In the genomic region with DNA sequence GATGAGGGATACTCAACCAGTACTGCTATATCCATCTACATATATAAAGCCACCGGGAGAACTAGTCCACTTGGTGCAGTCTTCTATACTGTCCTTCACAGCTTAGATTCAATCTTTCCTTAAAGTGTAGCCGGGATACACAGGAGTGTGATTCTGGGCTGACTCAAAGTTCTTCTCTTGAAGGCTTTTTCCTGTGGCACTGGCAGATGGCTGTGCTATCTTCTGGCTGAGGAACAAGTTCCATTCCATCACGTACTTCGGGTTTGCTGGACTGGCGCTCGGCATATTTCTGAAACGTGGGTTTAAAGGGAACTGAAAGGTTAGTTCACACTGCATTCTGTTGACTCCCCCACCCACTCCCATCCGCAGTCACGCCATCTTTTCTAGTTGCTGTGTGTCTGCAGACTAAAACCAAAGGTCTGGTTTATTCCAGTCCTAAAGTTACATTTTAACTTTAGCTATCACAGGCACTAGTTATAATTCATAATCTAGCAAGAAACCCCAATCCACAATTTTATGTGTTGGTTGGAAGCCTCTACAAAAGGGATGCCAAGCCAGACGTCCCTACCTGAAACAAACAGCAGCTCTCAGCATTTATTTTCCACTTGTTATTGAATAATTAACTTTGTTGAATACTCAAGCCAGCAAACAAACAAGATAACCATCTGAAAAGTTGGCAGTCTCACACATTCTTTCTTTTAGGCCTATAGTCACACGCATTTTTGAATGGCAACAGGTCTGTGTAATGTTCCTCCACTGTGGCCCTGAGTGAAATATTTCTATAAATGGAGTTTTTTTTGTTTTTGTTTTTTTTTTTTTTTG, we compare ENCODE assay signal across 22 cellular contexts. TPM values are rescaled to one million over a fixed set of nuclear protein-coding genes. Genes with fewer than 3 reads are reported as not detected.
DNase-seq lines count a peak whose midpoint lies in the region; ATAC-seq and TF ChIP-seq lines count a peak whose summit lies in the region.
"Had no signal": no experiment of that assay in that cellular context is flagged by ENCODE, and none has a peak within 500 bp of the region (broad histone marks: within the 10 kb centered on the region; RNA-seq: fewer than 3 reads in every experiment).

No MANE protein-coding gene starts in this region.

- peak overlapping the region; percentile 46 to 76 (median 60) for H3K27ac ChIP-seq in body of pancreas
- H3K27ac ChIP-seq in mesenchymal stem cell (ENCODE audit: low read length, poor library complexity, severe bottlenecking), result no peak overlapping the region

- intact Hi-C loops in body of pancreas (cut with DNase I) (no loop called here), left ventricle myocardium superior (cut with micrococcal nuclease) (no loop called here)

- H4K8ac ChIP-seq in mesenchymal stem cell (ENCODE audit: low read length), result no peak overlapping the region

- no peak overlapping the region for H2AFZ ChIP-seq in mesenchymal stem cell (ENCODE audit: low read depth, low read length)

- H3K36me3 ChIP-seq in body of pancreas (replicated peaks in 1 of 2; ENCODE audit: insufficient read depth in 1 of 2, low read depth in 2 of 2) (peaks cover 3 to 5% of the 10 kb centered on the region in 2 donors), mesenchymal stem cell (ENCODE audit: control insufficient read depth in 1 of 2, insufficient read depth in 2 of 2, low read depth in 1 of 2, low read length in 2 of 2) (peaks cover 16 to 61% of the 10 kb centered on the region in 2 experiments)

- no peak overlapping the region for H3K4me3 ChIP-seq in body of pancreas
- H3K4me3 ChIP-seq in mesenchymal stem cell (ENCODE audit: insufficient read depth in 1 of 2, low read depth in 1 of 2, low read length in 2 of 2), result no peak overlapping the region

- H2BK12ac ChIP-seq in mesenchymal stem cell (ENCODE audit: low read length in 2 of 2), result no peak overlapping the region

- no peak overlapping the region for H4K91ac ChIP-seq in mesenchymal stem cell (ENCODE audit: low read length)

- H3K18ac ChIP-seq in mesenchymal stem cell (ENCODE audit: low read depth in 1 of 2, low read length in 2 of 2), result no peak overlapping the region

- H3K4ac ChIP-seq in mesenchymal stem cell (ENCODE audit: low read depth in 1 of 2, low read length in 2 of 2), result no peak overlapping the region

- H2AK5ac ChIP-seq in mesenchymal stem cell (ENCODE audit: low read length, severe bottlenecking), result no peak overlapping the region

- TF ChIP-seq CTCF in body of pancreas (IDR thresholded peaks at IDR 0.05), result no peak

- H2BK15ac ChIP-seq in mesenchymal stem cell (ENCODE audit: low read depth, poor library complexity, severe bottlenecking), result no peak overlapping the region

- DNase-seq in CD1c-positive myeloid dendritic cell (ENCODE audit: extremely low spot score) (peak; percentile 79), body of pancreas (peak in 3 of 4 donors; percentile 19 to 40 (median 21)), left ventricle myocardium superior (no peak), mesenchymal stem cell (no peak), NCI-H1092 treated with DMSO at 0.1 percent for 48 hours (lab: John Stamatoyannopoulos, UW) (no peak)
- DNase-seq: COR-L47, EL, H9, IMR-90, Kasumi-1, NCI-H1417, NCI-H2029, NCI-H2171, NCI-H446 treated with DMSO at 0.1 percent for 48 hours, NCI-H774, SHP77, SK-N-SH had no signal

- TF ChIP-seq POLR2A in body of pancreas (IDR thresholded peaks at IDR 0.05), result no peak

- H3K9me3 ChIP-seq in body of pancreas, result no peaks in the 10 kb centered on the region
- H3K9me3 ChIP-seq in mesenchymal stem cell (ENCODE audit: control insufficient read depth, low read length), result no peaks in the 10 kb centered on the region
- H3K9me3 ChIP-seq: SK-N-SH had no signal

- no peak overlapping the region for H3K9ac ChIP-seq in mesenchymal stem cell (ENCODE audit: low read length)
- H3K9ac ChIP-seq: SK-N-SH had no signal

- peaks cover 2% of the 10 kb centered on the region for H3K79me1 ChIP-seq in mesenchymal stem cell (replicated peaks; ENCODE audit: low read length, poor library complexity, severe bottlenecking)

- H3K23ac ChIP-seq in mesenchymal stem cell (ENCODE audit: low read length in 2 of 2), result no peak overlapping the region

- no peak overlapping the region for H3K14ac ChIP-seq in mesenchymal stem cell (ENCODE audit: low read length in 2 of 2)

- peaks cover 18% of the 10 kb centered on the region for H3K4me1 ChIP-seq in body of pancreas
- no peaks in the 10 kb centered on the region for H3K4me1 ChIP-seq in mesenchymal stem cell (ENCODE audit: control insufficient read depth, insufficient read depth, low read depth, low read length)

- WGBS in body of pancreas, 2 donors, result 25 to 42% methylated on average over 11 of the region's 11 CpGs
- 96% methylated on average over 11 of the region's 11 CpGs for WGBS in mesenchymal stem cell

- H2BK5ac ChIP-seq in mesenchymal stem cell (ENCODE audit: low read depth, low read length, poor library complexity, severe bottlenecking), result no peak overlapping the region

- H2BK120ac ChIP-seq in mesenchymal stem cell (ENCODE audit: low read depth, low read length), result no peak overlapping the region

- peak overlapping the region; percentile 19 for H3K4me2 ChIP-seq in mesenchymal stem cell (ENCODE audit: low read length, poor library complexity, severe bottlenecking)
- H3K4me2 ChIP-seq: SK-N-SH had no signal

- H3K27me3 ChIP-seq in body of pancreas (no peaks in the 10 kb centered on the region), mesenchymal stem cell (ENCODE audit: control insufficient read depth in 1 of 2, insufficient read depth in 1 of 2, low read length in 2 of 2) (no peaks in the 10 kb centered on the region)

- ATAC-seq in body of pancreas (peak; percentile 91), left ventricle myocardium superior (peak; percentile 79), HG02973 (IDR thresholded peaks at IDR 0.05; ENCODE audit: unreplicated experiment) (no peak), GM21825 (IDR thresholded peaks at IDR 0.05; ENCODE audit: unreplicated experiment) (no peak), GM21528 (IDR thresholded peaks at IDR 0.05; ENCODE audit: low FRiP score, unreplicated experiment) (no peak)
- ATAC-seq: Panc1 had no signal

RNA-seq across cellular contexts. Expression of a gene that starts 7.5 kb away (rescaled TPM):
- total RNA-seq in body of pancreas, result 1 to 10 TPM; 1.3 to 1.6 TPM
- total RNA-seq in left ventricle myocardium superior, result 0.69 TPM
- polyA plus RNA-seq in mesenchymal stem cell (2013, experiment 1 of 2), result 0.55 TPM
- 0.38 TPM for polyA plus RNA-seq in mesenchymal stem cell (2013, experiment 2 of 2)
- polyA plus RNA-seq: CD14-positive monocyte had no signal

RNA-seq across cellular contexts. Expression of a gene that starts 23.3 kb away (rescaled TPM):
- total RNA-seq in body of pancreas (1 to 10 TPM; 9.6 to 9.9 TPM), left ventricle myocardium superior (11.0 TPM)
- 39.9 TPM for polyA plus RNA-seq in mesenchymal stem cell (2013, experiment 1 of 2)
- 40.6 TPM for polyA plus RNA-seq in mesenchymal stem cell (2013, experiment 2 of 2)

Comparison
In these comparisons a context has a peak if more than half of its experiments do, and no peak if none do; other contexts are left out.
1. DNase-seq: peak in CD1c-positive myeloid dendritic cell (single experiment) and body of pancreas (3 of 4); none in left ventricle myocardium superior (single experiment), mesenchymal stem cell (single experiment) and NCI-H1092 treated with DMSO at 0.1 percent for 48 hours (single experiment).
2. ATAC-seq: peak in body of pancreas (single experiment) and left ventricle myocardium superior (single experiment); none in HG02973 (single experiment), GM21825 (single experiment) and GM21528 (single experiment).